In genomic region chr6:130381459-130382380, GRCh38 we compare ENCODE assay signal across 10 cellular contexts. TPM values are rescaled to one million over a fixed set of nuclear protein-coding genes. Genes with fewer than 3 reads are reported as not detected.
DNase-seq lines count a peak whose midpoint lies in the region; ATAC-seq and TF ChIP-seq lines count a peak whose summit lies in the region.
"Had no signal": no experiment of that assay in that cellular context is flagged by ENCODE, and none has a peak within 500 bp of the region (broad histone marks: within the 10 kb centered on the region; RNA-seq: fewer than 3 reads in every experiment).

No MANE protein-coding gene starts in this region.

- no peaks in the 10 kb centered on the region for H3K9me3 ChIP-seq in A673 (ENCODE audit: low read depth, low read length, poor library complexity, severe bottlenecking)

- H3K27me3 ChIP-seq in A673 (replicated peaks; ENCODE audit: insufficient read depth, low read depth, low read length, poor library complexity) = no peaks in the 10 kb centered on the region

- no peak overlapping the region for H3K27ac ChIP-seq in A673 (ENCODE audit: low read depth, low read length, poor library complexity, severe bottlenecking)
- H3K27ac ChIP-seq: SK-N-MC had no signal

- no peaks in the 10 kb centered on the region for H3K36me3 ChIP-seq in A673 (ENCODE audit: insufficient read depth, low read length, poor library complexity, severe bottlenecking)

- no peaks in the 10 kb centered on the region for H3K9me3 Mint-ChIP-seq in activated CD4-positive, alpha-beta T cell treated with anti-CD3 and anti-CD28 coated beads, Interleukin-2, amount 10 ng/mL, durations not matched to agents 7 days and 5 days
- no peaks in the 10 kb centered on the region for H3K9me3 Mint-ChIP-seq in activated CD8-positive, alpha-beta T cell treated with anti-CD3 and anti-CD28 coated beads for 36 hours

- peak; percentile 67 for ATAC-seq in HG03139 (IDR thresholded peaks at IDR 0.05; ENCODE audit: unreplicated experiment)
- peak; percentile 84 for ATAC-seq in activated CD8-positive, alpha-beta T cell treated with anti-CD3 and anti-CD28 coated beads for 36 hours

- no TSS peak for BruUV-seq in A673 (replicated peaks; lab: Mats Ljungman, UMichigan)

- H3K4me3 ChIP-seq in A673 (ENCODE audit: low read depth, low read length, poor library complexity, severe bottlenecking) = no peak overlapping the region
- H3K4me3 ChIP-seq: SK-N-MC had no signal

- peaks cover 6% of the 10 kb centered on the region for H3K27me3 Mint-ChIP-seq in activated CD4-positive, alpha-beta T cell treated with anti-CD3 and anti-CD28 coated beads, Interleukin-2, amount 10 ng/mL, durations not matched to agents 7 days and 5 days
- H3K27me3 Mint-ChIP-seq in activated CD8-positive, alpha-beta T cell treated with anti-CD3 and anti-CD28 coated beads for 36 hours = no peaks in the 10 kb centered on the region

- peak; percentile 66 for DNase-seq in activated CD4-positive, alpha-beta T cell treated with anti-CD3 and anti-CD28 coated beads, Interleukin-2, amount 10 ng/mL, durations not matched to agents 7 days and 5 days
- DNase-seq in activated CD4-positive, alpha-beta T cell treated with anti-CD3 and anti-CD28 coated beads, Interleukin-2, amount 50 U/mL, for 4 hours = no peak
- peak; percentile 42 for DNase-seq in activated CD8-positive, alpha-beta T cell treated with anti-CD3 and anti-CD28 coated beads for 36 hours
- peak in 4 of 6 experiments; percentile 7 to 54 (median 38) for DNase-seq in stimulated activated naive CD4-positive, alpha-beta T cell (lab: John Stamatoyannopoulos, UW)
- no peak for DNase-seq in A673 (ENCODE audit: low spot score)
- no peak for DNase-seq in HuH-7 (ENCODE audit: low spot score)
- no peak for DNase-seq in SIG-M5 (lab: John Stamatoyannopoulos, UW)
- DNase-seq: retina had no signal

- H3K27ac Mint-ChIP-seq in activated CD4-positive, alpha-beta T cell treated with anti-CD3 and anti-CD28 coated beads, Interleukin-2, amount 10 ng/mL, durations not matched to agents 7 days and 5 days = peak overlapping the region; percentile 63
- no peak overlapping the region for H3K27ac Mint-ChIP-seq in activated CD8-positive, alpha-beta T cell treated with anti-CD3 and anti-CD28 coated beads for 36 hours

- intact Hi-C loops in activated CD8-positive, alpha-beta T cell treated with anti-CD3 and anti-CD28 coated beads for 36 hours (cut with micrococcal nuclease) = no loop called here
- intact Hi-C loops in A673 (cut with micrococcal nuclease; ENCODE audit: unreplicated experiment) = no loop called here

- POLR2A ChIA-PET in activated CD4-positive, alpha-beta T cell treated with anti-CD3 and anti-CD28 coated beads, Interleukin-2, amount 10 ng/mL, durations not matched to agents 7 days and 5 days (lab: Charles Lee) = no interaction called here
- POLR2A ChIA-PET in activated CD8-positive, alpha-beta T cell treated with anti-CD3 and anti-CD28 coated beads for 36 hours (lab: Charles Lee) = interaction anchor here (1.2 kb wide), 1 partner anchor 8 kb away, joined by 4 read pairs; no protein-coding TSS in a partner anchor
- POLR2A ChIA-PET in A673 (lab: Charles Lee; ENCODE audit: low non-redundant PET) = no interaction called here

- no peak overlapping the region for H3K4me3 Mint-ChIP-seq in activated CD4-positive, alpha-beta T cell treated with anti-CD3 and anti-CD28 coated beads, Interleukin-2, amount 10 ng/mL, durations not matched to agents 7 days and 5 days
- no peak overlapping the region for H3K4me3 Mint-ChIP-seq in activated CD8-positive, alpha-beta T cell treated with anti-CD3 and anti-CD28 coated beads for 36 hours

- H3K36me3 Mint-ChIP-seq in activated CD4-positive, alpha-beta T cell treated with anti-CD3 and anti-CD28 coated beads, Interleukin-2, amount 10 ng/mL, durations not matched to agents 7 days and 5 days (ENCODE audit: low read depth) = peaks cover 5% of the 10 kb centered on the region
- no peaks in the 10 kb centered on the region for H3K36me3 Mint-ChIP-seq in activated CD8-positive, alpha-beta T cell treated with anti-CD3 and anti-CD28 coated beads for 36 hours (ENCODE audit: low read depth)

- CTCF ChIA-PET in activated CD4-positive, alpha-beta T cell treated with anti-CD3 and anti-CD28 coated beads, Interleukin-2, amount 10 ng/mL, durations not matched to agents 7 days and 5 days (lab: Charles Lee) = interaction anchor here (1.3 to 2.1 kb wide), 3 partner anchors 9 to 16 kb away, joined by 3 to 4 read pairs (median 3); partner anchors contain the start of gene TMEM200A
- CTCF ChIA-PET in activated CD8-positive, alpha-beta T cell treated with anti-CD3 and anti-CD28 coated beads for 36 hours (lab: Charles Lee) = interaction anchor here (0.6 to 1.8 kb wide), 16 partner anchors 9 to 316 kb away, joined by 3 to 8 read pairs (median 4); partner anchors contain the start of gene TMEM200A
- CTCF ChIA-PET in A673 (lab: Charles Lee) = no interaction called here

- H3K4me1 ChIP-seq in A673 (ENCODE audit: insufficient read depth, low read length, poor library complexity, severe bottlenecking) = no peaks in the 10 kb centered on the region

- peaks cover 25% of the 10 kb centered on the region for H3K4me1 Mint-ChIP-seq in activated CD4-positive, alpha-beta T cell treated with anti-CD3 and anti-CD28 coated beads, Interleukin-2, amount 10 ng/mL, durations not matched to agents 7 days and 5 days
- peaks cover 18% of the 10 kb centered on the region for H3K4me1 Mint-ChIP-seq in activated CD8-positive, alpha-beta T cell treated with anti-CD3 and anti-CD28 coated beads for 36 hours (ENCODE audit: low read depth)

- no peak for TF ChIP-seq CTCF in activated CD8-positive, alpha-beta T cell treated with anti-CD3 and anti-CD28 coated beads for 36 hours (IDR thresholded peaks at IDR 0.05)
- no peak for TF ChIP-seq CTCF in A673 (conservative IDR thresholded peaks at IDR 0.05; ENCODE audit: low read depth, low read length)

RNA-seq across cellular contexts. Expression of gene TMEM200A, which starts 15.9 kb away (rescaled TPM):
- total RNA-seq in activated CD4-positive, alpha-beta T cell treated with anti-CD3 and anti-CD28 coated beads, Interleukin-2, amount 10 ng/mL, durations not matched to agents 7 days and 5 days = 1 to 10 TPM; 2.6 to 3.1 TPM
- under 1 TPM; 0.20 TPM for total RNA-seq in activated CD8-positive, alpha-beta T cell treated with anti-CD3 and anti-CD28 coated beads for 36 hours
- total RNA-seq in A673 (2021) = 2.0 and 2.3 TPM in 2 replicates

Comparison
In these comparisons a context has a peak if more than half of its experiments do, and no peak if none do; other contexts are left out.
1. DNase-seq: peak in activated CD4-positive, alpha-beta T cell treated with anti-CD3 and anti-CD28 coated beads, Interleukin-2, amount 10 ng/mL, durations not matched to agents 7 days and 5 days (single experiment), activated CD8-positive, alpha-beta T cell treated with anti-CD3 and anti-CD28 coated beads for 36 hours (single experiment) and stimulated activated naive CD4-positive, alpha-beta T cell (4 of 6); none in activated CD4-positive, alpha-beta T cell treated with anti-CD3 and anti-CD28 coated beads, Interleukin-2, amount 50 U/mL, for 4 hours (0 of 2), A673 (single experiment), HuH-7 (single experiment) and SIG-M5 (single experiment).